Comparison of ENCODE assay signal across 1 cellular context in the genomic region with DNA sequence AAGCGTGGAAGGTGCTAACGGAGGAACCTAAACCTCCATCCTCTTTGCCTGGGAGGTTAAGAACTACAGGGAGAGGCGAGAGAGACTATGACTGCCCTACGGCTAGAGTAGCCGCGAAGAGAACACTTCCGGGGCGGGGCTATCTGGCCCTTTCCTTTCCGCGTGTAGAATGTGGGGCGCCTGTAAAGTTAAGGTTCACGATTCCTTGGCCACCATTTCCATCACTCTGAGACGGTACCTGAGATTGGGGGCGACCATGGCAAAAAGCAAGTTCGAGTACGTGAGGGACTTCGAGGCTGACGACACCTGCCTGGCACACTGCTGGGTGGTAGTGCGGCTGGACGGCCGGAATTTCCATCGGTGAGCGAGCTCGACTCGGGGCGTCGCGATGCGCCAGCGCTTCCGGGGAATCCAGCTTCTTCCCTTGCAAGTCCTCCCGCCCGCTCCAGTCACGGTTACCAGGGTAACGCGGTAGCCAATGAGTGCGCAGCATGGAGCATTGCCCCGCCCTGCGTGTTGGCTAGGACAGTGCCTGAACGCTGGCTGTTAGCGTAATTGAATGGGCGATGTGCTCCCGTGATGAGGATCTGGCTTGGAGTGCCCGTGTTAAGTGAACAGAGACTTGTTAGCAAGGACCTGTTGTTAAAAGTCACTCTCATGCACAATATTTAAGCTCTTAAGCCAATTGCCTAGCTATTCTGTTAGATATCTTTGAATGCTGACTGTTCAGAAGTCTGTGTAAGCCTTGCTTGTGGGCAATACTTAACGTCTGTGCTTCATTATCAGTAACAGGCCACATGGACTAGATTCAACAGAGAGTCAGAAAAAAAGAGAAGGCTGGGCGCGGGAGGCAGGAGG.
A peak's percentile ranks its signal among the peaks of the same experiment; 100 is the strongest.
TF ChIP-seq lines count a peak whose summit lies in the region.

TSS of gene THG1L (plus strand) at position 149 of the 858 bp plus-strand sequence. CDS start at position 170, 21 bp downstream.

TF ChIP-seq in K562, 482 proteins besides CTCF, POLR2A, EP300 and RAD21 (continued from another document):
- no peak for TF ChIP-seq HMGXB4 (CRISPR knock-in tag; IDR thresholded peaks at IDR 0.05)
- TF ChIP-seq RBBP5 (IDR thresholded peaks at IDR 0.05; ENCODE audit: borderline replicate concordance, insufficient read depth, low read length, poor library complexity, severe bottlenecking), result peak; percentile 88
- no peak for TF ChIP-seq ZBTB1 (CRISPR knock-in tag; IDR thresholded peaks at IDR 0.05; ENCODE audit: borderline replicate concordance, low read depth)
- TF ChIP-seq TEAD4 (IDR thresholded peaks at IDR 0.05; ENCODE audit: low read length), result peak; percentile 67
- TF ChIP-seq TEAD4 (CRISPR knock-in tag; IDR thresholded peaks at IDR 0.05; ENCODE audit: borderline replicate concordance), result no peak
- peak; percentile 18 for TF ChIP-seq PML (IDR thresholded peaks at IDR 0.05; ENCODE audit: low read length)
- TF ChIP-seq, protein P1, sequence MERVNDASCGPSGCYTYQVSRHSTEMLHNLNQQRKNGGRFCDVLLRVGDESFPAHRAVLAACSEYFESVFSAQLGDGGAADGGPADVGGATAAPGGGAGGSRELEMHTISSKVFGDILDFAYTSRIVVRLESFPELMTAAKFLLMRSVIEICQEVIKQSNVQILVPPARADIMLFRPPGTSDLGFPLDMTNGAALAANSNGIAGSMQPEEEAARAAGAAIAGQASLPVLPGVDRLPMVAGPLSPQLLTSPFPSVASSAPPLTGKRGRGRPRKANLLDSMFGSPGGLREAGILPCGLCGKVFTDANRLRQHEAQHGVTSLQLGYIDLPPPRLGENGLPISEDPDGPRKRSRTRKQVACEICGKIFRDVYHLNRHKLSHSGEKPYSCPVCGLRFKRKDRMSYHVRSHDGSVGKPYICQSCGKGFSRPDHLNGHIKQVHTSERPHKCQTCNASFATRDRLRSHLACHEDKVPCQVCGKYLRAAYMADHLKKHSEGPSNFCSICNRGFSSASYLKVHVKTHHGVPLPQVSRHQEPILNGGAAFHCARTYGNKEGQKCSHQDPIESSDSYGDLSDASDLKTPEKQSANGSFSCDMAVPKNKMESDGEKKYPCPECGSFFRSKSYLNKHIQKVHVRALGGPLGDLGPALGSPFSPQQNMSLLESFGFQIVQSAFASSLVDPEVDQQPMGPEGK (CRISPR knock-in tag; IDR thresholded peaks at IDR 0.05; ENCODE audit: borderline replicate concordance), result no peak
- peak; percentile 89 for TF ChIP-seq SUPT5H (IDR thresholded peaks at IDR 0.05)
- no peak for TF ChIP-seq PRMT5 (CRISPR knock-in tag; IDR thresholded peaks at IDR 0.05)
